In the genomic region with DNA sequence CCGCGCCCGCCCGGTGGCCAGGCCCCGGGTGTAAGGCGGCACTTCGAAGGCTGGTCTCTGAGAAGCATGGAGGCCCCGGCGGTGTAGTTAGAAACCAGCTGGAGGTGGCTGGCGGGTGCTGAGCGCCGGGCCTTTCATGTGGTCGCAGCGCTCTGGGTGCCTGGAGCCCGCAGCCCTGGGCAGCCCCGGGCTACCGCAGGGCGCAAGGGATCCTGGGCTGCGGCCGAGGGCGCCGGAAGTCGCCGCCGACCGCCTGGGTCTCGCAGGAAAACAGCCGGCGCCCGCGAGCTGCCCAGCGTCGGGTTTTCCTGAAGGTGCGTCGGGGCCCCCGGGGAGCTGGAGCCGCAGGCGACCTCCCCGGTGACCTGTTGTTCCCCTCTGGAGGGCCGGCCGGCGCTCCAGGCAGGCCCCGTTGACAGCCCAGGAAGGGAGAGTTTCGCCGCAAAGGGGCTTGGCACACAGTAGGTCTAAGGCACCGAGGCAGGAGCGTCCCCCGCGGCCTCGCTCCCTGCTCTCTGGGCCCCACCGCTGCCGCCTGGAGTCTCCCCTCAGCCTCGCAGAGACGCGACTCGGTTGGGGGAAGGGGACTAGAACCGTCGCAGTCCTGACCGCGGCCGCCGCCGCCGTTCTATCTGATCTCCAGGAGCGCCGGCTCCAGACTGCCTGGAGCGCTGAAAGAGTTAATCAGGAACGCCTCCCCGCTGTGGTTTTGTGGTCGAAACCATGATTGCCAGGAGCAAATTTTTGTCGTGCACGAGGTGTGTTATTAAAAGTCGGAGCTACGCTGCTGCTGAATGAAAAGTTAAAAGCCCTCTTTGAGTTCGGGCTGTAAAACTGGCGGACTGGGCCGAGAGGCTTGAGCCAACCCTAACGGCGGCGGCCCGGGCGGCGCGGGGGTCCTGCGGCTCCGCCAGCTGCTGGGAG, we compare ENCODE assay signal across 1 cellular context.
TF ChIP-seq lines count a peak whose summit lies in the region.

No MANE protein-coding gene starts in this region.

TF ChIP-seq in HEK293, 187 proteins besides CTCF, POLR2A, EP300 and RAD21 (continued from another document):
- TF ChIP-seq, protein P1, sequence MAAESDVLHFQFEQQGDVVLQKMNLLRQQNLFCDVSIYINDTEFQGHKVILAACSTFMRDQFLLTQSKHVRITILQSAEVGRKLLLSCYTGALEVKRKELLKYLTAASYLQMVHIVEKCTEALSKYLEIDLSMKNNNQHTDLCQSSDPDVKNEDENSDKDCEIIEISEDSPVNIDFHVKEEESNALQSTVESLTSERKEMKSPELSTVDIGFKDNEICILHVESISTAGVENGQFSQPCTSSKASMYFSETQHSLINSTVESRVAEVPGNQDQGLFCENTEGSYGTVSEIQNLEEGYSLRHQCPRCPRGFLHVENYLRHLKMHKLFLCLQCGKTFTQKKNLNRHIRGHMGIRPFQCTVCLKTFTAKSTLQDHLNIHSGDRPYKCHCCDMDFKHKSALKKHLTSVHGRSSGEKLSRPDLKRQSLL (tag by site-specific recombination; IDR thresholded peaks at IDR 0.05): peak; percentile 95
- TF ChIP-seq ZNF664 (tag by site-specific recombination; IDR thresholded peaks at IDR 0.05) (no peak), ZNF473 (tag by site-specific recombination; IDR thresholded peaks at IDR 0.05) (no peak)
